ENCODE assay signal across 4 cellular contexts in the genomic region with DNA sequence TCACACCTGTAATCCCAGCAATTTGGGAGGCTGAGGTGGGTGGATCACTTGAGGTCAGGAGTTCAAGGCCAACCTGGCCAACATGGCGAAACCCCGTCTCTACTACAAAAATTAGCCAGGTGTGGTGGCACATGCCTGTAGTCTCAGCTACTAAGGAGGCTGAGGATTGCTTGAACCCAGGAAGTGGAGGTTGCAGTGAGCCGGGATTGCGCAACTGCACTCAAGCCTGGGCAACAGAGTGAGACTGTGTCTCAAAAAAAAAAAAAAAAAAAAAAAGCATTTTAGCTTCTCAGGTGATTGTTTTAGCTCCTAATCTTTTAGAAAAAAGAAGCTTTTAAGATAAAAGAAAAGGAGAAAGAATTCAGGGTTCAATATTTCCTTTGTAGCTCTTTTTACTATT.
TF ChIP-seq lines count a peak whose summit lies in the region.
"Not testable (repeated sequence)": the region's sequence is repeated elsewhere in the genome, so short reads cannot be mapped to it uniquely, and the experiment has no call there.

No MANE protein-coding gene starts in this region.

TF ChIP-seq in A549, 52 proteins besides CTCF, POLR2A, EP300 and RAD21:
- peak; percentile 59 to 74; a peak in 3 of 4 replicates for TF ChIP-seq CEBPB (IDR thresholded peaks at IDR 0.05)

TF ChIP-seq in IMR-90, 13 proteins besides CTCF, POLR2A, EP300 and RAD21:
- peak; percentile 51 for TF ChIP-seq CEBPB (IDR thresholded peaks at IDR 0.05; ENCODE audit: low read depth, low read length)

TF ChIP-seq in K562, 482 proteins besides CTCF, POLR2A, EP300 and RAD21:
- TF ChIP-seq CEBPB (tag; IDR thresholded peaks at IDR 0.05) (peak; percentile 84), CEBPG (tag; conservative IDR thresholded peaks at IDR 0.05 in 1 of 2, IDR thresholded peaks at IDR 0.05 in 1 of 2) (peak; percentile 22 to 84; a peak in 2 of 4 replicates)
- not testable (repeated sequence) for TF ChIP-seq CEBPG (CRISPR knock-in tag; IDR thresholded peaks at IDR 0.05)

TF ChIP-seq in H1, 55 proteins besides CTCF, POLR2A, EP300 and RAD21:
- TF ChIP-seq CEBPB (IDR thresholded peaks at IDR 0.05; ENCODE audit: low read depth, low read length) = peak; percentile 88
